Comparison of ENCODE assay signal across 8 cellular contexts in genomic region chr16:87806246-87806607, GRCh38. TPM values are rescaled to one million over a fixed set of nuclear protein-coding genes. Genes with fewer than 3 reads are reported as not detected.
DNase-seq lines count a peak whose midpoint lies in the region; ATAC-seq, FAIRE-seq and TF ChIP-seq lines count a peak whose summit lies in the region.
"Had no signal": no experiment of that assay in that cellular context is flagged by ENCODE, and none has a peak within 500 bp of the region (broad histone marks: within the 10 kb centered on the region; RNA-seq: fewer than 3 reads in every experiment).

No MANE protein-coding gene starts in this region.

- no peak overlapping the region for H4K91ac ChIP-seq in H1 (replicated peaks; ENCODE audit: insufficient read length, low read length)

- H3K27me3 Mint-ChIP-seq in immature natural killer cell (ENCODE audit: low read depth in 3 of 3) (peaks cover 2 to 18% (median 8%) of the 10 kb centered on the region in 3 donors), WTC11 (ENCODE audit: low read depth) (no peaks in the 10 kb centered on the region)

- H3K4me1 ChIP-seq in RWPE2 (ENCODE audit: insufficient read depth, poor library complexity, severe bottlenecking): peaks cover 26% of the 10 kb centered on the region
- peaks cover 0 to 14% (median 0%) of the 10 kb centered on the region in 4 experiments; a peak in 2 of 7 replicates for H3K4me1 ChIP-seq in H1 (replicated peaks in 1 of 4; ENCODE audit: control insufficient read depth in 3 of 4, insufficient read depth in 4 of 4, low read length in 3 of 4)

- H3K27me3 ChIP-seq in RWPE2 (ENCODE audit: insufficient read depth, poor library complexity, severe bottlenecking) (no peaks in the 10 kb centered on the region), H1 (replicated peaks in 1 of 4; ENCODE audit: control insufficient read depth in 3 of 4, extremely low read depth in 1 of 4, insufficient read depth in 3 of 4, low read length in 3 of 4) (no peaks in the 10 kb centered on the region)

- FAIRE-seq in GM12891 (lab: Jason Lieb, UNC): no peak
- FAIRE-seq in H1 (lab: Jason Lieb, UNC): no peak

- POLR2A ChIA-PET in H1 (lab: Charles Lee; ENCODE audit: partially characterized antibody): interaction anchor here (0.9 to 6.0 kb wide), 9 partner anchors 11 to 60 kb away, joined by 3 to 30 read pairs (median 10); no protein-coding TSS in a partner anchor
- POLR2A ChIA-PET in WTC11 (lab: Charles Lee): interaction anchor here (0.5 to 1.3 kb wide), 4 partner anchors 16 to 27 kb away, joined by 3 to 5 read pairs (median 3); no protein-coding TSS in a partner anchor

- H3K23me2 ChIP-seq in H1 (ENCODE audit: low read depth, low read length): no peaks in the 10 kb centered on the region

- H3K27ac ChIP-seq in RWPE2 (ENCODE audit: poor library complexity, severe bottlenecking): peak overlapping the region; percentile 97
- no peak overlapping the region for H3K27ac ChIP-seq in H1 (ENCODE audit: low read depth, low read length)
- peak overlapping the region in 20 of 21 experiments; percentile 28 to 90 (median 66) for H3K27ac ChIP-seq in skin epidermis

- peak overlapping the region; percentile 23 for H3K4me3 ChIP-seq in RWPE2 (ENCODE audit: severe bottlenecking)
- H3K4me3 ChIP-seq in H1 (ENCODE audit: extremely low read depth in 1 of 4, insufficient read depth in 2 of 4, low read depth in 3 of 4, low read length in 4 of 4): no peak overlapping the region
- H3K4me3 ChIP-seq in skin epidermis: peak overlapping the region in 5 of 7 experiments; percentile 9 to 35 (median 14)

- H3K14ac ChIP-seq in H1 (ENCODE audit: insufficient read length): no peak overlapping the region

- DNase-seq in GM12891 (ENCODE audit: insufficient read length, low spot score) (no peak), RWPE2 (ENCODE audit: low spot score) (peak; percentile 69), H1 (ENCODE audit: low read depth in 1 of 2, low spot score in 2 of 2) (no peak), globus pallidus (ENCODE audit: low spot score) (no peak), immature natural killer cell (no peak), WTC11 (ENCODE audit: low spot score) (no peak)
- DNase-seq: KG1 had no signal

- H3K27ac Mint-ChIP-seq in immature natural killer cell: no peak overlapping the region
- H3K27ac Mint-ChIP-seq in WTC11: no peak overlapping the region

- H3K79me1 ChIP-seq in H1 (ENCODE audit: low read depth, low read length): no peaks in the 10 kb centered on the region

- H2BK15ac ChIP-seq in H1 (ENCODE audit: low read length): no peak overlapping the region; the same call in 1 of the 2 replicates

- no peak overlapping the region for H3K4me2 ChIP-seq in H1 (ENCODE audit: insufficient read depth in 1 of 2, low read depth in 2 of 2, low read length in 2 of 2)

- H4K8ac ChIP-seq in H1 (ENCODE audit: extremely low read depth, insufficient read depth, low read length): peak overlapping the region; percentile 14; the same call in 1 of the 2 replicates

- H2AFZ ChIP-seq in H1 (ENCODE audit: low read length): 0 out of 2 replicates have a peak overlapping the region, but pooled peaks have one; percentile 14

- H3K36me3 ChIP-seq in RWPE2 (ENCODE audit: low read depth): no peaks in the 10 kb centered on the region
- H3K36me3 ChIP-seq in H1 (ENCODE audit: control insufficient read depth in 2 of 4, insufficient read depth in 4 of 4, low read length in 3 of 4): no peaks in the 10 kb centered on the region

- no peak overlapping the region for H3K9ac ChIP-seq in H1 (replicated peaks in 1 of 4; ENCODE audit: extremely low read depth in 1 of 4, low read depth in 3 of 4, low read length in 3 of 4)

- H3K56ac ChIP-seq in H1 (replicated peaks; ENCODE audit: insufficient read length, low read depth, low read length): no peak overlapping the region

- no peak overlapping the region for H3K23ac ChIP-seq in H1 (ENCODE audit: insufficient read length)

- H4K20me1 ChIP-seq in H1 (replicated peaks in 1 of 2; ENCODE audit: control insufficient read depth in 1 of 2, insufficient read depth in 2 of 2, low read length in 2 of 2): no peaks in the 10 kb centered on the region

- H3K9me3 Mint-ChIP-seq in immature natural killer cell: no peaks in the 10 kb centered on the region
- no peaks in the 10 kb centered on the region for H3K9me3 Mint-ChIP-seq in WTC11

- TF ChIP-seq EP300 in H1 (IDR thresholded peaks at IDR 0.05; ENCODE audit: borderline replicate concordance in 1 of 2, low read depth in 2 of 2, low read length in 2 of 2): no peak

- H4K5ac ChIP-seq in H1 (ENCODE audit: insufficient read length, low read depth, low read length): peak overlapping the region; percentile 2

- H2AK5ac ChIP-seq in H1 (ENCODE audit: low read depth, low read length): peak overlapping the region; percentile 99

- no peak overlapping the region for H2BK120ac ChIP-seq in H1 (replicated peaks; ENCODE audit: low read depth, low read length)

- TF ChIP-seq RAD21 in H1 (IDR thresholded peaks at IDR 0.05 in 1 of 2, conservative IDR thresholded peaks at IDR 0.05 in 1 of 2; ENCODE audit: low read depth in 2 of 2, low read length in 2 of 2): no peak

- H2BK12ac ChIP-seq in H1 (ENCODE audit: low read depth, low read length): peak overlapping the region; percentile 98

- CTCF ChIA-PET in H1 (lab: Charles Lee; ENCODE audit: partially characterized antibody): interaction anchor here (0.7 to 2.5 kb wide), 11 partner anchors 9 to 154 kb away, joined by 3 to 13 read pairs (median 4); no protein-coding TSS in a partner anchor
- CTCF ChIA-PET in WTC11 (lab: Charles Lee): interaction anchor here (0.5 to 1.6 kb wide), 4 partner anchors 15 to 44 kb away, joined by 4 to 6 read pairs (median 4); no protein-coding TSS in a partner anchor

- H3K36me3 Mint-ChIP-seq in immature natural killer cell (no peaks in the 10 kb centered on the region), WTC11 (no peaks in the 10 kb centered on the region)

- peak overlapping the region; percentile 13 for H3K4ac ChIP-seq in H1 (replicated peaks; ENCODE audit: insufficient read length, low read depth, low read length)

- no peak for TF ChIP-seq POLR2A in GM12891 (IDR thresholded peaks at IDR 0.05; ENCODE audit: low read depth, low read length)
- no peak for TF ChIP-seq POLR2A in H1 (IDR thresholded peaks at IDR 0.05; ENCODE audit: control extremely low read depth in 1 of 2, low read depth in 2 of 2, low read length in 2 of 2)

- no peaks in the 10 kb centered on the region for H3K79me2 ChIP-seq in H1 (ENCODE audit: control insufficient read depth in 1 of 2, insufficient read depth in 2 of 2, low read length in 2 of 2)

- H3K4me3 Mint-ChIP-seq in immature natural killer cell (no peak overlapping the region), WTC11 (no peak overlapping the region)

- no peak overlapping the region for H2BK20ac ChIP-seq in H1 (ENCODE audit: low read length)

- 0 out of 2 replicates have a peak overlapping the region, but pooled peaks have one; percentile 83 for H2BK5ac ChIP-seq in H1 (ENCODE audit: low read depth, low read length)

- 84% methylated on average over 16 of the region's 16 CpGs; no CpG with 5 or more reads in 1 of the 2 experiments for WGBS in H1 (ENCODE audit: extremely low coverage in 1 of 2, insufficient coverage in 1 of 2, insufficient read length in 1 of 2, insufficient replicate concordance in 2 of 2, low coverage in 1 of 2, low lambda C conversion rate in 2 of 2, missing lambda C conversion rate in 1 of 2), 2 experiments

- H3K9me3 ChIP-seq in RWPE2 (ENCODE audit: severe bottlenecking) (no peaks in the 10 kb centered on the region), H1 (ENCODE audit: insufficient read depth in 2 of 2, low read depth in 1 of 2, low read length in 1 of 2) (no peaks in the 10 kb centered on the region)

- peak; percentile 11; the same call in 2 of the 3 replicates for ATAC-seq in RWPE2 (ENCODE audit: low read depth)
- ATAC-seq in WTC11: no peak

- TF ChIP-seq CTCF in RWPE2 (IDR thresholded peaks at IDR 0.05; ENCODE audit: poor library complexity, severe bottlenecking): no peak
- TF ChIP-seq CTCF in H1 (IDR thresholded peaks at IDR 0.05; ENCODE audit: control extremely low read depth in 1 of 3, insufficient read depth in 1 of 3, low read depth in 1 of 3, low read length in 3 of 3): no peak
- TF ChIP-seq CTCF in WTC11 (IDR thresholded peaks at IDR 0.05): no peak

- H3K4me1 Mint-ChIP-seq in immature natural killer cell (peaks cover 0 to 2% of the 10 kb centered on the region in 2 donors), WTC11 (peaks cover 4% of the 10 kb centered on the region; the same call in 1 of the 2 replicates)

- H3K18ac ChIP-seq in H1 (ENCODE audit: extremely low read depth, low read length): no peak overlapping the region; the same call in 1 of the 2 replicates

TF ChIP-seq in GM12891, 5 proteins besides CTCF, POLR2A, EP300 and RAD21:
- TF ChIP-seq POU2F2 (IDR thresholded peaks at IDR 0.05; ENCODE audit: low read depth, low read length): 0 out of 2 replicates have a peak, but pooled peaks have one; percentile 10
- TF ChIP-seq POLR2AphosphoS5 (IDR thresholded peaks at IDR 0.05; ENCODE audit: low read depth, low read length): no peak
- no peak for TF ChIP-seq SPI1 (IDR thresholded peaks at IDR 0.05; ENCODE audit: low read depth, low read length)

TF ChIP-seq in H1, 55 proteins besides CTCF, POLR2A, EP300 and RAD21 (continues in another document):
- no peak for TF ChIP-seq SP2 (IDR thresholded peaks at IDR 0.05; ENCODE audit: low read length)
- no peak for TF ChIP-seq ASH2L (IDR thresholded peaks at IDR 0.05; ENCODE audit: low read length)
- no peak for TF ChIP-seq SIN3A (conservative IDR thresholded peaks at IDR 0.05 in 1 of 2, IDR thresholded peaks at IDR 0.05 in 1 of 2; ENCODE audit: low read depth in 1 of 2, low read length in 2 of 2)
- TF ChIP-seq POLR2AphosphoS5 (IDR thresholded peaks at IDR 0.05; ENCODE audit: low read depth, low read length): no peak

TF ChIP-seq in WTC11, 78 proteins besides CTCF, POLR2A, EP300 and RAD21 (continues in another document):
- TF ChIP-seq ZNF263 (CRISPR knock-in tag; IDR thresholded peaks at IDR 0.05; ENCODE audit: low read depth): no peak
- TF ChIP-seq ZNF671 (CRISPR knock-in tag; IDR thresholded peaks at IDR 0.05): no peak
- no peak for TF ChIP-seq TEAD1 (CRISPR knock-in tag; IDR thresholded peaks at IDR 0.05)
- no peak for TF ChIP-seq ZNF121 (CRISPR knock-in tag; IDR thresholded peaks at IDR 0.05)

RNA-seq across cellular contexts. Expression of gene KLHDC4, which starts 40.4 kb away (rescaled TPM):
- 28.9 TPM for polyA plus RNA-seq in GM12891 (2012; ENCODE audit: low read depth, missing spikeins)
- total RNA-seq in H1 (2021; fragmentation: NEBNext Ultra II Directional; extraction: Animal tissue kit (Norgen Biotek cat#: 25700)): 55.6 and 63.9 TPM in 2 replicates
- 23.7 and 39.0 TPM in 2 replicates for polyA plus RNA-seq in H1 (2011; rRNA removed)
- polyA plus RNA-seq in H1 (2011; cell fraction: cytosol; rRNA removed): 37.2 TPM
- polyA plus RNA-seq in H1 (2011; cell fraction: nucleus; rRNA removed): 86.9 TPM
- polyA plus RNA-seq in H1 (2012, experiment 1 of 2): 36.8 to 50.9 TPM (median 49.8 TPM) in 4 replicates
- polyA plus RNA-seq in H1 (2012, experiment 2 of 2): 28.4 TPM
- 29.3 TPM for polyA plus RNA-seq in H1 (2013, experiment 1 of 2)
- 27.4 TPM for polyA plus RNA-seq in H1 (2013, experiment 2 of 2)
- 26.5 and 30.9 TPM in 2 replicates for polyA minus RNA-seq in H1 (2011; rRNA and poly(A)+ RNA removed)
- polyA minus RNA-seq in H1 (2011; cell fraction: cytosol; rRNA and poly(A)+ RNA removed): 18.6 TPM
- 57.3 TPM for polyA minus RNA-seq in H1 (2011; cell fraction: nucleus; rRNA and poly(A)+ RNA removed)
- polyA plus RNA-seq in immature natural killer cell: 10 to 100 TPM; 52.0 to 70.0 (median 61.0) TPM
- 60.0 to 63.6 TPM (median 60.5 TPM) in 3 replicates for total RNA-seq in WTC11 (2021)

Comparison
In these comparisons a context has a peak if more than half of its experiments do, and no peak if none do; other contexts are left out.
1. H3K4me3 ChIP-seq: peak in RWPE2 (single experiment) and skin epidermis (5 of 7); none in H1 (0 of 4).